ENCODE assay signal across 1 cellular context in genomic region chr2:127591221-127591923, GRCh38.
TF ChIP-seq lines count a peak whose summit lies in the region.

No MANE protein-coding gene starts in this region.

TF ChIP-seq in HepG2, 621 proteins besides CTCF, POLR2A, EP300 and RAD21 (continued from another document and continues in another):
- no peak for TF ChIP-seq BCLAF1 (IDR thresholded peaks at IDR 0.05)
- peak; percentile 73 for TF ChIP-seq ZNF574 (CRISPR knock-in tag; IDR thresholded peaks at IDR 0.05)
- no peak for TF ChIP-seq ATF1 (CRISPR knock-in tag; IDR thresholded peaks at IDR 0.05)
- TF ChIP-seq HBP1 (CRISPR knock-in tag; IDR thresholded peaks at IDR 0.05; ENCODE audit: low read depth) = no peak
- TF ChIP-seq ZNF770 (CRISPR knock-in tag; IDR thresholded peaks at IDR 0.05) = peak; percentile 77
- TF ChIP-seq ZMYM3 (CRISPR knock-in tag; IDR thresholded peaks at IDR 0.05) = no peak; the same call in 1 of the 2 replicates
- no peak for TF ChIP-seq ZNF784 (CRISPR knock-in tag; IDR thresholded peaks at IDR 0.05; ENCODE audit: borderline replicate concordance)
- no peak for TF ChIP-seq DZIP1 (CRISPR knock-in tag; IDR thresholded peaks at IDR 0.05)
- peak; percentile 25 for TF ChIP-seq ZFP36 (IDR thresholded peaks at IDR 0.05; ENCODE audit: borderline replicate concordance, low read depth, low read length, partially characterized antibody)
- TF ChIP-seq KDM4B (CRISPR knock-in tag; IDR thresholded peaks at IDR 0.05) = peak; percentile 70; the same call in 1 of the 2 replicates
- TF ChIP-seq ARID2 (CRISPR knock-in tag; IDR thresholded peaks at IDR 0.05; ENCODE audit: borderline replicate concordance) = no peak
- peak; percentile 14; the same call in 1 of the 2 replicates for TF ChIP-seq ZNF644 (CRISPR knock-in tag; IDR thresholded peaks at IDR 0.05; ENCODE audit: low read depth)
- peak; percentile 90 for TF ChIP-seq MTF2 (CRISPR knock-in tag; IDR thresholded peaks at IDR 0.05; ENCODE audit: borderline replicate concordance)
- no peak for TF ChIP-seq NFAT5 (CRISPR knock-in tag; IDR thresholded peaks at IDR 0.05)
- no peak for TF ChIP-seq ZNF503 (CRISPR knock-in tag; IDR thresholded peaks at IDR 0.05)
- no peak for TF ChIP-seq ZNF670 (CRISPR knock-in tag; IDR thresholded peaks at IDR 0.05; ENCODE audit: borderline replicate concordance)
- TF ChIP-seq NFE2L1 (CRISPR knock-in tag; IDR thresholded peaks at IDR 0.05; ENCODE audit: borderline replicate concordance) = no peak
- no peak for TF ChIP-seq POLR2AphosphoS5 (IDR thresholded peaks at IDR 0.05; ENCODE audit: low read depth, low read length)
- peak; percentile 70 for TF ChIP-seq THRA (CRISPR knock-in tag; IDR thresholded peaks at IDR 0.05; ENCODE audit: borderline replicate concordance)
- no peak for TF ChIP-seq ATRX (CRISPR knock-in tag; IDR thresholded peaks at IDR 0.05; ENCODE audit: borderline replicate concordance)
- TF ChIP-seq TGIF2 (CRISPR knock-in tag; IDR thresholded peaks at IDR 0.05) = 0 out of 2 replicates have a peak, but pooled peaks have one; percentile 57
- no peak for TF ChIP-seq AGO1 (IDR thresholded peaks at IDR 0.05; ENCODE audit: low read depth, low read length, poor library complexity, severe bottlenecking)
- no peak for TF ChIP-seq NONO (IDR thresholded peaks at IDR 0.05)
- 0 out of 2 replicates have a peak, but pooled peaks have one; percentile 63 for TF ChIP-seq NONO (CRISPR knock-in tag; conservative IDR thresholded peaks at IDR 0.05)
- peak; percentile 84; the same call in 1 of the 2 replicates for TF ChIP-seq RELA (CRISPR knock-in tag; IDR thresholded peaks at IDR 0.05)
- TF ChIP-seq SRF (IDR thresholded peaks at IDR 0.05; ENCODE audit: low read depth, low read length) = no peak
- TF ChIP-seq ZNF513 (CRISPR knock-in tag; conservative IDR thresholded peaks at IDR 0.05) = no peak
- TF ChIP-seq JUNB (CRISPR knock-in tag; IDR thresholded peaks at IDR 0.05; ENCODE audit: borderline replicate concordance) = no peak
- TF ChIP-seq RXRA (CRISPR knock-in tag; IDR thresholded peaks at IDR 0.05) = peak; percentile 52; the same call in 1 of the 2 replicates
- TF ChIP-seq FOXK1 (CRISPR knock-in tag; IDR thresholded peaks at IDR 0.05; ENCODE audit: borderline replicate concordance, low read depth) = no peak
- TF ChIP-seq ZNF343 (CRISPR knock-in tag; IDR thresholded peaks at IDR 0.05) = peak; percentile 50; the same call in 1 of the 2 replicates
